ENCODE assay signal across 6 cellular contexts in genomic region chr12:64340546-64340945, GRCh38. TPM values are rescaled to one million over a fixed set of nuclear protein-coding genes. Genes with fewer than 3 reads are reported as not detected.
"Had no signal": no experiment of that assay in that cellular context is flagged by ENCODE, and none has a peak within 500 bp of the region (broad histone marks: within the 10 kb centered on the region; RNA-seq: fewer than 3 reads in every experiment).

No MANE protein-coding gene starts in this region.

RNA-seq across cellular contexts. Expression of gene C12orf56, which starts 50.0 kb away (rescaled TPM):
- total RNA-seq: subcutaneous adipose tissue, thoracic aorta, thyroid gland, upper lobe of left lung, upper lobe of right lung, ureter had no signal
